In genomic region chr2:167844714-167845530, GRCh38 we compare ENCODE assay signal across 1 cellular context.
A peak's percentile ranks its signal among the peaks of the same experiment; 100 is the strongest.
TF ChIP-seq lines count a peak whose summit lies in the region.

No MANE protein-coding gene starts in this region.

TF ChIP-seq in HepG2, 621 proteins besides CTCF, POLR2A, EP300 and RAD21 (continued from another document and continues in another):
- TF ChIP-seq, protein P1, sequence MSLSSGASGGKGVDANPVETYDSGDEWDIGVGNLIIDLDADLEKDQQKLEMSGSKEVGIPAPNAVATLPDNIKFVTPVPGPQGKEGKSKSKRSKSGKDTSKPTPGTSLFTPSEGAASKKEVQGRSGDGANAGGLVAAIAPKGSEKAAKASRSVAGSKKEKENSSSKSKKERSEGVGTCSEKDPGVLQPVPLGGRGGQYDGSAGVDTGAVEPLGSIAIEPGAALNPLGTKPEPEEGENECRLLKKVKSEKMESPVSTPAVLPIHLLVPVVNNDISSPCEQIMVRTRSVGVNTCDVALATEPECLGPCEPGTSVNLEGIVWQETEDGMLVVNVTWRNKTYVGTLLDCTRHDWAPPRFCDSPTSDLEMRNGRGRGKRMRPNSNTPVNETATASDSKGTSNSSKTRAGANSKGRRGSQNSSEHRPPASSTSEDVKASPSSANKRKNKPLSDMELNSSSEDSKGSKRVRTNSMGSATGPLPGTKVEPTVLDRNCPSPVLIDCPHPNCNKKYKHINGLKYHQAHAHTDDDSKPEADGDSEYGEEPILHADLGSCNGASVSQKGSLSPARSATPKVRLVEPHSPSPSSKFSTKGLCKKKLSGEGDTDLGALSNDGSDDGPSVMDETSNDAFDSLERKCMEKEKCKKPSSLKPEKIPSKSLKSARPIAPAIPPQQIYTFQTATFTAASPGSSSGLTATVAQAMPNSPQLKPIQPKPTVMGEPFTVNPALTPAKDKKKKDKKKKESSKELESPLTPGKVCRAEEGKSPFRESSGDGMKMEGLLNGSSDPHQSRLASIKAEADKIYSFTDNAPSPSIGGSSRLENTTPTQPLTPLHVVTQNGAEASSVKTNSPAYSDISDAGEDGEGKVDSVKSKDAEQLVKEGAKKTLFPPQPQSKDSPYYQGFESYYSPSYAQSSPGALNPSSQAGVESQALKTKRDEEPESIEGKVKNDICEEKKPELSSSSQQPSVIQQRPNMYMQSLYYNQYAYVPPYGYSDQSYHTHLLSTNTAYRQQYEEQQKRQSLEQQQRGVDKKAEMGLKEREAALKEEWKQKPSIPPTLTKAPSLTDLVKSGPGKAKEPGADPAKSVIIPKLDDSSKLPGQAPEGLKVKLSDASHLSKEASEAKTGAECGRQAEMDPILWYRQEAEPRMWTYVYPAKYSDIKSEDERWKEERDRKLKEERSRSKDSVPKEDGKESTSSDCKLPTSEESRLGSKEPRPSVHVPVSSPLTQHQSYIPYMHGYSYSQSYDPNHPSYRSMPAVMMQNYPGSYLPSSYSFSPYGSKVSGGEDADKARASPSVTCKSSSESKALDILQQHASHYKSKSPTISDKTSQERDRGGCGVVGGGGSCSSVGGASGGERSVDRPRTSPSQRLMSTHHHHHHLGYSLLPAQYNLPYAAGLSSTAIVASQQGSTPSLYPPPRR (CRISPR knock-in tag; IDR thresholded peaks at IDR 0.05; ENCODE audit: borderline replicate concordance): no peak
- TF ChIP-seq ZNF367 (CRISPR knock-in tag; IDR thresholded peaks at IDR 0.05; ENCODE audit: borderline replicate concordance) (no peak), ZNF253 (CRISPR knock-in tag; IDR thresholded peaks at IDR 0.05; ENCODE audit: borderline replicate concordance) (no peak), AHR (CRISPR knock-in tag; IDR thresholded peaks at IDR 0.05) (no peak), PAXIP1 (CRISPR knock-in tag; conservative IDR thresholded peaks at IDR 0.05) (no peak), ZSCAN31 (CRISPR knock-in tag; IDR thresholded peaks at IDR 0.05; ENCODE audit: low read depth) (no peak), CBX5 (CRISPR knock-in tag; IDR thresholded peaks at IDR 0.05; ENCODE audit: borderline replicate concordance) (no peak), CREB1 (IDR thresholded peaks at IDR 0.05) (no peak), CREB1 (CRISPR knock-in tag; IDR thresholded peaks at IDR 0.05) (no peak), ISL2 (CRISPR knock-in tag; IDR thresholded peaks at IDR 0.05) (no peak), ZNF740 (CRISPR knock-in tag; IDR thresholded peaks at IDR 0.05) (peak; percentile 77; the same call in 1 of the 2 replicates), POLR2AphosphoS5 (IDR thresholded peaks at IDR 0.05; ENCODE audit: low read depth, low read length) (no peak), EHMT2 (IDR thresholded peaks at IDR 0.05; ENCODE audit: borderline replicate concordance, low read depth, low read length) (no peak), FUBP1 (CRISPR knock-in tag; IDR thresholded peaks at IDR 0.05; ENCODE audit: borderline replicate concordance) (no peak), SMAD9 (CRISPR knock-in tag; IDR thresholded peaks at IDR 0.05) (0 out of 2 replicates have a peak, but pooled peaks have one; percentile 36), ZNF446 (CRISPR knock-in tag; IDR thresholded peaks at IDR 0.05) (no peak), MLX (CRISPR knock-in tag; IDR thresholded peaks at IDR 0.05) (no peak)
- TF ChIP-seq, protein P2, sequence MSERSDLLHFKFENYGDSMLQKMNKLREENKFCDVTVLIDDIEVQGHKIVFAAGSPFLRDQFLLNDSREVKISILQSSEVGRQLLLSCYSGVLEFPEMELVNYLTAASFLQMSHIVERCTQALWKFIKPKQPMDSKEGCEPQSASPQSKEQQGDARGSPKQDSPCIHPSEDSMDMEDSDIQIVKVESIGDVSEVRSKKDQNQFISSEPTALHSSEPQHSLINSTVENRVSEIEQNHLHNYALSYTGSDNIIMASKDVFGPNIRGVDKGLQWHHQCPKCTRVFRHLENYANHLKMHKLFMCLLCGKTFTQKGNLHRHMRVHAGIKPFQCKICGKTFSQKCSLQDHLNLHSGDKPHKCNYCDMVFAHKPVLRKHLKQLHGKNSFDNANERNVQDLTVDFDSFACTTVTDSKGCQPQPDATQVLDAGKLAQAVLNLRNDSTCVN (CRISPR knock-in tag; IDR thresholded peaks at IDR 0.05; ENCODE audit: borderline replicate concordance): no peak
- TF ChIP-seq, protein P3, sequence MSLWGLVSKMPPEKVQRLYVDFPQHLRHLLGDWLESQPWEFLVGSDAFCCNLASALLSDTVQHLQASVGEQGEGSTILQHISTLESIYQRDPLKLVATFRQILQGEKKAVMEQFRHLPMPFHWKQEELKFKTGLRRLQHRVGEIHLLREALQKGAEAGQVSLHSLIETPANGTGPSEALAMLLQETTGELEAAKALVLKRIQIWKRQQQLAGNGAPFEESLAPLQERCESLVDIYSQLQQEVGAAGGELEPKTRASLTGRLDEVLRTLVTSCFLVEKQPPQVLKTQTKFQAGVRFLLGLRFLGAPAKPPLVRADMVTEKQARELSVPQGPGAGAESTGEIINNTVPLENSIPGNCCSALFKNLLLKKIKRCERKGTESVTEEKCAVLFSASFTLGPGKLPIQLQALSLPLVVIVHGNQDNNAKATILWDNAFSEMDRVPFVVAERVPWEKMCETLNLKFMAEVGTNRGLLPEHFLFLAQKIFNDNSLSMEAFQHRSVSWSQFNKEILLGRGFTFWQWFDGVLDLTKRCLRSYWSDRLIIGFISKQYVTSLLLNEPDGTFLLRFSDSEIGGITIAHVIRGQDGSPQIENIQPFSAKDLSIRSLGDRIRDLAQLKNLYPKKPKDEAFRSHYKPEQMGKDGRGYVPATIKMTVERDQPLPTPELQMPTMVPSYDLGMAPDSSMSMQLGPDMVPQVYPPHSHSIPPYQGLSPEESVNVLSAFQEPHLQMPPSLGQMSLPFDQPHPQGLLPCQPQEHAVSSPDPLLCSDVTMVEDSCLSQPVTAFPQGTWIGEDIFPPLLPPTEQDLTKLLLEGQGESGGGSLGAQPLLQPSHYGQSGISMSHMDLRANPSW (CRISPR knock-in tag; IDR thresholded peaks at IDR 0.05; ENCODE audit: borderline replicate concordance): no peak
- TF ChIP-seq, protein P4, sequence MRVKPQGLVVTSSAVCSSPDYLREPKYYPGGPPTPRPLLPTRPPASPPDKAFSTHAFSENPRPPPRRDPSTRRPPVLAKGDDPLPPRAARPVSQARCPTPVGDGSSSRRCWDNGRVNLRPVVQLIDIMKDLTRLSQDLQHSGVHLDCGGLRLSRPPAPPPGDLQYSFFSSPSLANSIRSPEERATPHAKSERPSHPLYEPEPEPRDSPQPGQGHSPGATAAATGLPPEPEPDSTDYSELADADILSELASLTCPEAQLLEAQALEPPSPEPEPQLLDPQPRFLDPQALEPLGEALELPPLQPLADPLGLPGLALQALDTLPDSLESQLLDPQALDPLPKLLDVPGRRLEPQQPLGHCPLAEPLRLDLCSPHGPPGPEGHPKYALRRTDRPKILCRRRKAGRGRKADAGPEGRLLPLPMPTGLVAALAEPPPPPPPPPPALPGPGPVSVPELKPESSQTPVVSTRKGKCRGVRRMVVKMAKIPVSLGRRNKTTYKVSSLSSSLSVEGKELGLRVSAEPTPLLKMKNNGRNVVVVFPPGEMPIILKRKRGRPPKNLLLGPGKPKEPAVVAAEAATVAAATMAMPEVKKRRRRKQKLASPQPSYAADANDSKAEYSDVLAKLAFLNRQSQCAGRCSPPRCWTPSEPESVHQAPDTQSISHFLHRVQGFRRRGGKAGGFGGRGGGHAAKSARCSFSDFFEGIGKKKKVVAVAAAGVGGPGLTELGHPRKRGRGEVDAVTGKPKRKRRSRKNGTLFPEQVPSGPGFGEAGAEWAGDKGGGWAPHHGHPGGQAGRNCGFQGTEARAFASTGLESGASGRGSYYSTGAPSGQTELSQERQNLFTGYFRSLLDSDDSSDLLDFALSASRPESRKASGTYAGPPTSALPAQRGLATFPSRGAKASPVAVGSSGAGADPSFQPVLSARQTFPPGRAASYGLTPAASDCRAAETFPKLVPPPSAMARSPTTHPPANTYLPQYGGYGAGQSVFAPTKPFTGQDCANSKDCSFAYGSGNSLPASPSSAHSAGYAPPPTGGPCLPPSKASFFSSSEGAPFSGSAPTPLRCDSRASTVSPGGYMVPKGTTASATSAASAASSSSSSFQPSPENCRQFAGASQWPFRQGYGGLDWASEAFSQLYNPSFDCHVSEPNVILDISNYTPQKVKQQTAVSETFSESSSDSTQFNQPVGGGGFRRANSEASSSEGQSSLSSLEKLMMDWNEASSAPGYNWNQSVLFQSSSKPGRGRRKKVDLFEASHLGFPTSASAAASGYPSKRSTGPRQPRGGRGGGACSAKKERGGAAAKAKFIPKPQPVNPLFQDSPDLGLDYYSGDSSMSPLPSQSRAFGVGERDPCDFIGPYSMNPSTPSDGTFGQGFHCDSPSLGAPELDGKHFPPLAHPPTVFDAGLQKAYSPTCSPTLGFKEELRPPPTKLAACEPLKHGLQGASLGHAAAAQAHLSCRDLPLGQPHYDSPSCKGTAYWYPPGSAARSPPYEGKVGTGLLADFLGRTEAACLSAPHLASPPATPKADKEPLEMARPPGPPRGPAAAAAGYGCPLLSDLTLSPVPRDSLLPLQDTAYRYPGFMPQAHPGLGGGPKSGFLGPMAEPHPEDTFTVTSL (CRISPR knock-in tag; IDR thresholded peaks at IDR 0.05; ENCODE audit: borderline replicate concordance): no peak
- TF ChIP-seq, protein P5, sequence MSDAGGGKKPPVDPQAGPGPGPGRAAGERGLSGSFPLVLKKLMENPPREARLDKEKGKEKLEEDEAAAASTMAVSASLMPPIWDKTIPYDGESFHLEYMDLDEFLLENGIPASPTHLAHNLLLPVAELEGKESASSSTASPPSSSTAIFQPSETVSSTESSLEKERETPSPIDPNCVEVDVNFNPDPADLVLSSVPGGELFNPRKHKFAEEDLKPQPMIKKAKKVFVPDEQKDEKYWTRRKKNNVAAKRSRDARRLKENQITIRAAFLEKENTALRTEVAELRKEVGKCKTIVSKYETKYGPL (CRISPR knock-in tag; IDR thresholded peaks at IDR 0.05): no peak
- TF ChIP-seq, protein P6, sequence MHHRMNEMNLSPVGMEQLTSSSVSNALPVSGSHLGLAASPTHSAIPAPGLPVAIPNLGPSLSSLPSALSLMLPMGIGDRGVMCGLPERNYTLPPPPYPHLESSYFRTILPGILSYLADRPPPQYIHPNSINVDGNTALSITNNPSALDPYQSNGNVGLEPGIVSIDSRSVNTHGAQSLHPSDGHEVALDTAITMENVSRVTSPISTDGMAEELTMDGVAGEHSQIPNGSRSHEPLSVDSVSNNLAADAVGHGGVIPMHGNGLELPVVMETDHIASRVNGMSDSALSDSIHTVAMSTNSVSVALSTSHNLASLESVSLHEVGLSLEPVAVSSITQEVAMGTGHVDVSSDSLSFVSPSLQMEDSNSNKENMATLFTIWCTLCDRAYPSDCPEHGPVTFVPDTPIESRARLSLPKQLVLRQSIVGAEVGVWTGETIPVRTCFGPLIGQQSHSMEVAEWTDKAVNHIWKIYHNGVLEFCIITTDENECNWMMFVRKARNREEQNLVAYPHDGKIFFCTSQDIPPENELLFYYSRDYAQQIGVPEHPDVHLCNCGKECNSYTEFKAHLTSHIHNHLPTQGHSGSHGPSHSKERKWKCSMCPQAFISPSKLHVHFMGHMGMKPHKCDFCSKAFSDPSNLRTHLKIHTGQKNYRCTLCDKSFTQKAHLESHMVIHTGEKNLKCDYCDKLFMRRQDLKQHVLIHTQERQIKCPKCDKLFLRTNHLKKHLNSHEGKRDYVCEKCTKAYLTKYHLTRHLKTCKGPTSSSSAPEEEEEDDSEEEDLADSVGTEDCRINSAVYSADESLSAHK (CRISPR knock-in tag; IDR thresholded peaks at IDR 0.05; ENCODE audit: borderline replicate concordance): no peak
- TF ChIP-seq, protein P7, sequence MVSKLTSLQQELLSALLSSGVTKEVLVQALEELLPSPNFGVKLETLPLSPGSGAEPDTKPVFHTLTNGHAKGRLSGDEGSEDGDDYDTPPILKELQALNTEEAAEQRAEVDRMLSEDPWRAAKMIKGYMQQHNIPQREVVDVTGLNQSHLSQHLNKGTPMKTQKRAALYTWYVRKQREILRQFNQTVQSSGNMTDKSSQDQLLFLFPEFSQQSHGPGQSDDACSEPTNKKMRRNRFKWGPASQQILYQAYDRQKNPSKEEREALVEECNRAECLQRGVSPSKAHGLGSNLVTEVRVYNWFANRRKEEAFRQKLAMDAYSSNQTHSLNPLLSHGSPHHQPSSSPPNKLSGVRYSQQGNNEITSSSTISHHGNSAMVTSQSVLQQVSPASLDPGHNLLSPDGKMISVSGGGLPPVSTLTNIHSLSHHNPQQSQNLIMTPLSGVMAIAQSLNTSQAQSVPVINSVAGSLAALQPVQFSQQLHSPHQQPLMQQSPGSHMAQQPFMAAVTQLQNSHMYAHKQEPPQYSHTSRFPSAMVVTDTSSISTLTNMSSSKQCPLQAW (CRISPR knock-in tag; IDR thresholded peaks at IDR 0.05): peak; percentile 11; the same call in 1 of the 2 replicates
